ENCODE assay signal across 12 cellular contexts in the genomic region with DNA sequence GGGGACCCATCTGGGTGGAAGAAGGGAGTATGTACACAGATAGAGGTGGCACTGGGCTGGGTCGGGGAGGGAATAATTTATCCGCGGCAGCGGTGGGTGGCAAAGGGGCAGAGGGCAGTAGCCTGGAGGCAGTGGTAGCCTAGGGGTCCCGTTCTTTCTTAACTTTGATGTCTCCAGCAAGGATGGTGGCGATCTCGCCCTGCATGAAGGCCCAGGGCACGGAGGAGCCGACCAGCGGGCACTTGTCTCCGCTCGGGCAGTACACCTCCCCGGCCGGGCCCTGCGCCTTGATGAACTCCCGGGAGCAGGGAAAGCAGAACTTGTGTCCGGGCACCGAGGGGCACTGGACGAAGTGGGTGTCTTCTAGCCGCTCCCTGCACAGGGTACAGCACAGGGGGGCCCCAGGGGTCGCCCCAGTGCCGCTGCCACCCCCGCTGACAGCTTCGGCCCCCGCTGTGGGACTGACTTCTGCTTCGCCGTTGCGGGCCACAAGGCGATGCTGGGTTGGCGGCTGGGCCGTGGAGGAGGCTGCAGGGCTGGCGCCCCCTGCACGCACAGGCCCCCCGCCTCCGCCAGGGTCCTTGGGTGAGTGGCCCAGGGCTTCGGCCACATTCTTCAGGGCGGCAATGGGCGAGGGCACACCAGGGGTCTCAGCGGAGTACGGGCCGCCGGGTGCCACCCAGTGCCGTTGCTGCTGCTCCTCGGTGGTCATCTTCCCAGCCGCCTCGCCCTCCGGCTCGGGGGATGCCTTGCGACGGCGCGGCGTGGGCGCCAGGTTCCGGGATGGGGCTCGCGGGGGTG. TPM values are rescaled to one million over a fixed set of nuclear protein-coding genes. Genes with fewer than 3 reads are reported as not detected.
DNase-seq lines count a peak whose midpoint lies in the region; ATAC-seq and TF ChIP-seq lines count a peak whose summit lies in the region.
"Had no signal": no experiment of that assay in that cellular context is flagged by ENCODE, and none has a peak within 500 bp of the region (broad histone marks: within the 10 kb centered on the region; RNA-seq: fewer than 3 reads in every experiment).

No MANE protein-coding gene starts in this region.

- POLR2A ChIA-PET in SK-N-SH (lab: Yijun Ruan, JAX) = no interaction called here
- POLR2A ChIA-PET in WTC11 (lab: Charles Lee) = no interaction called here

- H3K9me3 ChIP-seq in SK-N-SH = no peaks in the 10 kb centered on the region

- H3K4me2 ChIP-seq in SK-N-SH = peak overlapping the region; percentile 84; the same call in 1 of the 2 replicates

- peaks cover 29% of the 10 kb centered on the region for H3K79me2 ChIP-seq in SK-N-SH (ENCODE audit: insufficient read depth)

- H3K9ac ChIP-seq in SK-N-SH = no peak overlapping the region

- ATAC-seq in SK-N-SH treated with all-trans-retinoic acid at 6 μM for 48 hours (no peak), WTC11 (no peak), GM19397 (IDR thresholded peaks at IDR 0.05; ENCODE audit: unreplicated experiment) (no peak), GM18907 (IDR thresholded peaks at IDR 0.05; ENCODE audit: unreplicated experiment) (no peak)

- H3K9me3 Mint-ChIP-seq in WTC11 (no peaks in the 10 kb centered on the region), immature natural killer cell (no peaks in the 10 kb centered on the region)

- peaks cover 33% of the 10 kb centered on the region for H4K20me1 ChIP-seq in SK-N-SH (ENCODE audit: insufficient read depth)

- CTCF ChIA-PET in SK-N-SH (lab: Yijun Ruan, JAX) = interaction anchor here (0.5 to 9.9 kb wide), 9 partner anchors 16 to 601 kb away, joined by 3 to 130 read pairs (median 4); partner anchors contain the start of genes FOXA3, MYPOP, RSPH6A and SYMPK
- CTCF ChIA-PET in WTC11 (lab: Charles Lee) = interaction anchor here (0.5 to 8.5 kb wide), 8 partner anchors 9 to 103 kb away, joined by 3 to 212 read pairs (median 16); partner anchors contain the start of genes DMWD, FOXA3, MYPOP and RSPH6A

- H3F3A ChIP-seq in SK-N-SH (replicated peaks; ENCODE audit: insufficient read depth) = peaks cover 14% of the 10 kb centered on the region

- no peaks in the 10 kb centered on the region for H3K27me3 ChIP-seq in SK-N-SH (ENCODE audit: insufficient read depth)

- H3K4me1 Mint-ChIP-seq in WTC11 (peaks cover 34% of the 10 kb centered on the region), immature natural killer cell (peaks cover 22 to 27% of the 10 kb centered on the region in 2 donors)

- H2AFZ ChIP-seq in SK-N-SH (ENCODE audit: low read depth) = no peak overlapping the region

- H3K4me3 Mint-ChIP-seq in WTC11 (peak overlapping the region; percentile 25; the same call in 1 of the 2 replicates), immature natural killer cell (peak overlapping the region in 3 of 5 donors; percentile 52 to 82 (median 71))

- peak overlapping the region; percentile 57 to 81; a peak in 3 of 4 replicates for H3K4me3 ChIP-seq in SK-N-SH (ENCODE audit: low read depth in 2 of 2, low read length in 1 of 2)

- WGBS in SK-N-SH (ENCODE audit: low lambda C conversion rate) = 93% methylated on average over 16 of the region's 57 CpGs

- no peak overlapping the region; the same call in 1 of the 2 replicates for H3K27ac Mint-ChIP-seq in WTC11
- H3K27ac Mint-ChIP-seq in immature natural killer cell = peak overlapping the region in 1 of 6 donors; percentile 46

- no peak overlapping the region for H3K27ac ChIP-seq in SK-N-SH (ENCODE audit: low read depth in 2 of 2, low read length in 1 of 2)

- H3K4me1 ChIP-seq in SK-N-SH (ENCODE audit: control insufficient read depth in 1 of 2, insufficient read depth in 2 of 2, low read depth in 1 of 2, low read length in 1 of 2) = peaks cover 3 to 39% of the 10 kb centered on the region in 2 experiments; a peak in 2 of 4 replicates

- TF ChIP-seq CTCF in SK-N-SH (IDR thresholded peaks at IDR 0.05) (no peak), WTC11 (IDR thresholded peaks at IDR 0.05) (no peak)

- H3K27me3 Mint-ChIP-seq in WTC11 (ENCODE audit: low read depth) = no peaks in the 10 kb centered on the region
- peaks cover 4 to 13% (median 9%) of the 10 kb centered on the region in 3 donors for H3K27me3 Mint-ChIP-seq in immature natural killer cell (ENCODE audit: low read depth in 3 of 3)

- H3K36me3 Mint-ChIP-seq in WTC11 (no peaks in the 10 kb centered on the region), immature natural killer cell (peaks cover 0 to 4% (median 3%) of the 10 kb centered on the region in 3 donors)

- H3K36me3 ChIP-seq in SK-N-SH (replicated peaks in 1 of 2; ENCODE audit: control insufficient read depth in 1 of 2, insufficient read depth in 2 of 2, low read length in 1 of 2) = peaks cover 3 to 25% of the 10 kb centered on the region in 2 experiments

- DNase-seq in SK-N-SH (peak; percentile 19), WTC11 (ENCODE audit: low spot score) (no peak), immature natural killer cell (no peak), occipital lobe (lab: John Stamatoyannopoulos, UW) (no peak)
- peak; percentile 31 for DNase-seq in stimulated activated CD8-positive, alpha-beta memory T cell treated with anti-CD3 and anti-CD28 coated beads, Interleukin-4, amount 100 ng/mL, for 48 hours

- no peak for TF ChIP-seq EP300 in SK-N-SH (IDR thresholded peaks at IDR 0.05; ENCODE audit: borderline replicate concordance in 1 of 2, low read depth in 1 of 2, low read length in 1 of 2)

- H3K9me2 ChIP-seq in SK-N-SH = no peaks in the 10 kb centered on the region

- TF ChIP-seq RAD21 in SK-N-SH (IDR thresholded peaks at IDR 0.05; ENCODE audit: low read length) = no peak

TF ChIP-seq in SK-N-SH, 30 proteins besides CTCF, POLR2A, EP300 and RAD21:
- TF ChIP-seq, protein P1, sequence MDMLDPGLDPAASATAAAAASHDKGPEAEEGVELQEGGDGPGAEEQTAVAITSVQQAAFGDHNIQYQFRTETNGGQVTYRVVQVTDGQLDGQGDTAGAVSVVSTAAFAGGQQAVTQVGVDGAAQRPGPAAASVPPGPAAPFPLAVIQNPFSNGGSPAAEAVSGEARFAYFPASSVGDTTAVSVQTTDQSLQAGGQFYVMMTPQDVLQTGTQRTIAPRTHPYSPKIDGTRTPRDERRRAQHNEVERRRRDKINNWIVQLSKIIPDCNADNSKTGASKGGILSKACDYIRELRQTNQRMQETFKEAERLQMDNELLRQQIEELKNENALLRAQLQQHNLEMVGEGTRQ (IDR thresholded peaks at IDR 0.05; ENCODE audit: borderline replicate concordance, low read depth, low read length) = no peak
- TF ChIP-seq GABPA (IDR thresholded peaks at IDR 0.05; ENCODE audit: low read depth) (no peak), MXI1 (IDR thresholded peaks at IDR 0.05; ENCODE audit: low read depth, low read length) (no peak)

TF ChIP-seq in SK-N-SH treated with all-trans-retinoic acid at 6 μM for 48 hours, 23 proteins besides CTCF, POLR2A, EP300 and RAD21 (continues in another document):
- TF ChIP-seq ZFP3 (CRISPR knock-in tag; IDR thresholded peaks at IDR 0.05) = no peak
- TF ChIP-seq CSDC2 (CRISPR knock-in tag; IDR thresholded peaks at IDR 0.05) = no peak

TF ChIP-seq in WTC11, 78 proteins besides CTCF, POLR2A, EP300 and RAD21 (continues in another document):
- TF ChIP-seq NR2C2 (CRISPR knock-in tag; IDR thresholded peaks at IDR 0.05) (no peak), NR3C1 (CRISPR knock-in tag; conservative IDR thresholded peaks at IDR 0.05; ENCODE audit: low read depth) (no peak), GTF2I (CRISPR knock-in tag; conservative IDR thresholded peaks at IDR 0.05) (no peak), NR1H2 (CRISPR knock-in tag; IDR thresholded peaks at IDR 0.05) (no peak), SP1 (CRISPR knock-in tag; conservative IDR thresholded peaks at IDR 0.05) (no peak)
- TF ChIP-seq, protein P2, sequence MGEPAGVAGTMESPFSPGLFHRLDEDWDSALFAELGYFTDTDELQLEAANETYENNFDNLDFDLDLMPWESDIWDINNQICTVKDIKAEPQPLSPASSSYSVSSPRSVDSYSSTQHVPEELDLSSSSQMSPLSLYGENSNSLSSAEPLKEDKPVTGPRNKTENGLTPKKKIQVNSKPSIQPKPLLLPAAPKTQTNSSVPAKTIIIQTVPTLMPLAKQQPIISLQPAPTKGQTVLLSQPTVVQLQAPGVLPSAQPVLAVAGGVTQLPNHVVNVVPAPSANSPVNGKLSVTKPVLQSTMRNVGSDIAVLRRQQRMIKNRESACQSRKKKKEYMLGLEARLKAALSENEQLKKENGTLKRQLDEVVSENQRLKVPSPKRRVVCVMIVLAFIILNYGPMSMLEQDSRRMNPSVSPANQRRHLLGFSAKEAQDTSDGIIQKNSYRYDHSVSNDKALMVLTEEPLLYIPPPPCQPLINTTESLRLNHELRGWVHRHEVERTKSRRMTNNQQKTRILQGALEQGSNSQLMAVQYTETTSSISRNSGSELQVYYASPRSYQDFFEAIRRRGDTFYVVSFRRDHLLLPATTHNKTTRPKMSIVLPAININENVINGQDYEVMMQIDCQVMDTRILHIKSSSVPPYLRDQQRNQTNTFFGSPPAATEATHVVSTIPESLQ (CRISPR knock-in tag; IDR thresholded peaks at IDR 0.05) = no peak

RNA-seq across cellular contexts. Expression of gene IRF2BP1, which starts 1.9 kb away (rescaled TPM):
- polyA plus RNA-seq in SK-N-SH (2012; rRNA removed) (11.8 and 16.8 TPM in 2 replicates), immature natural killer cell (1 to 10 TPM; 3.4 to 9.4 (median 7.0) TPM)
- 7.0 and 11.8 TPM in 2 replicates for polyA plus RNA-seq in SK-N-SH (2012; cell fraction: cytosol; rRNA removed)
- 12.2 and 14.1 TPM in 2 replicates for polyA plus RNA-seq in SK-N-SH (2012; cell fraction: nucleus; rRNA removed)
- total RNA-seq in WTC11 (2021) (29.8 to 32.3 TPM (median 30.3 TPM) in 3 replicates), occipital lobe (32.1 TPM)

RNA-seq across cellular contexts. Expression of gene MYPOP, which starts 18.3 kb away (rescaled TPM):
- polyA plus RNA-seq in SK-N-SH (2012; rRNA removed) (2.8 and 5.1 TPM in 2 replicates), immature natural killer cell (under 1 TPM; 0.12 to 0.45 (median 0.13) TPM)
- polyA plus RNA-seq in SK-N-SH (2012; cell fraction: cytosol; rRNA removed) = 3.2 and 4.8 TPM in 2 replicates
- polyA plus RNA-seq in SK-N-SH (2012; cell fraction: nucleus; rRNA removed) = 11.0 and 16.2 TPM in 2 replicates
- total RNA-seq in WTC11 (2021) (13.6 to 15.1 TPM (median 14.8 TPM) in 3 replicates), occipital lobe (0.78 TPM)

RNA-seq across cellular contexts. Expression of gene FOXA3, which starts 20.0 kb away (rescaled TPM):
- 0.97 and 1.5 TPM in 2 replicates for polyA plus RNA-seq in SK-N-SH (2012; rRNA removed)
- 0.91 and 1.0 TPM in 2 replicates for polyA plus RNA-seq in SK-N-SH (2012; cell fraction: cytosol; rRNA removed)
- polyA plus RNA-seq in SK-N-SH (2012; cell fraction: nucleus; rRNA removed) = 0.48 and 0.82 TPM in 2 replicates
- total RNA-seq in WTC11 (2021) = 20.7 to 24.6 TPM (median 24.2 TPM) in 3 replicates
- polyA plus RNA-seq in immature natural killer cell = not detected
- not detected for total RNA-seq in occipital lobe
- total RNA-seq: A172; glomerular endothelial cell; T-helper 2 cell treated with Interferon-gamma antibody and Interleukin-4, amounts not matched to agents 100 ng/mL and 5 ng/mL, for 36 hours had no signal

RNA-seq across cellular contexts. Expression of gene SYMPK, which starts 21.1 kb away (rescaled TPM):
- polyA plus RNA-seq in SK-N-SH (2012; rRNA removed) (76.3 and 92.7 TPM in 2 replicates), immature natural killer cell (10 to 100 TPM in 1 of 3 donors, 1 to 10 TPM in 2; 2.1 to 14.6 (median 5.6) TPM)
- polyA plus RNA-seq in SK-N-SH (2012; cell fraction: cytosol; rRNA removed) = 31.3 and 45.6 TPM in 2 replicates
- polyA plus RNA-seq in SK-N-SH (2012; cell fraction: nucleus; rRNA removed) = 170 and 185 TPM in 2 replicates
- total RNA-seq in WTC11 (2021) (105 to 111 TPM (median 106 TPM) in 3 replicates), occipital lobe (16.4 TPM)

RNA-seq across cellular contexts. Expression of gene NANOS2, which starts 30.5 kb away (rescaled TPM):
- polyA plus RNA-seq in SK-N-SH (2012; rRNA removed) (not detected in 2 replicates), immature natural killer cell (not detected)
- polyA plus RNA-seq in SK-N-SH (2012; cell fraction: cytosol; rRNA removed) = not detected in 2 replicates
- not detected in 2 replicates for polyA plus RNA-seq in SK-N-SH (2012; cell fraction: nucleus; rRNA removed)
- total RNA-seq in WTC11 (2021) (0.13 to 0.18 TPM in 2 of 3 replicates, not detected in the other), occipital lobe (not detected)
- total RNA-seq: A172; glomerular endothelial cell; H4; T-helper 2 cell treated with Interferon-gamma antibody and Interleukin-4, amounts not matched to agents 100 ng/mL and 5 ng/mL, for 36 hours had no signal

Comparison
In these comparisons a context has a peak if more than half of its experiments do, and no peak if none do; other contexts are left out.
1. DNase-seq: peak in SK-N-SH (single experiment) and stimulated activated CD8-positive, alpha-beta memory T cell treated with anti-CD3 and anti-CD28 coated beads, Interleukin-4, amount 100 ng/mL, for 48 hours (single experiment); none in WTC11 (single experiment), immature natural killer cell (0 of 3) and occipital lobe (single experiment).
2. RNA of gene FOXA3, which starts 20.0 kb away (total RNA-seq): 20.7 to 24.6 TPM in WTC11; not detected in occipital lobe (single experiment); every median in the first group is over 10 times any median in the second.